9 cellular contexts compared by ENCODE assay signal in the genomic region with DNA sequence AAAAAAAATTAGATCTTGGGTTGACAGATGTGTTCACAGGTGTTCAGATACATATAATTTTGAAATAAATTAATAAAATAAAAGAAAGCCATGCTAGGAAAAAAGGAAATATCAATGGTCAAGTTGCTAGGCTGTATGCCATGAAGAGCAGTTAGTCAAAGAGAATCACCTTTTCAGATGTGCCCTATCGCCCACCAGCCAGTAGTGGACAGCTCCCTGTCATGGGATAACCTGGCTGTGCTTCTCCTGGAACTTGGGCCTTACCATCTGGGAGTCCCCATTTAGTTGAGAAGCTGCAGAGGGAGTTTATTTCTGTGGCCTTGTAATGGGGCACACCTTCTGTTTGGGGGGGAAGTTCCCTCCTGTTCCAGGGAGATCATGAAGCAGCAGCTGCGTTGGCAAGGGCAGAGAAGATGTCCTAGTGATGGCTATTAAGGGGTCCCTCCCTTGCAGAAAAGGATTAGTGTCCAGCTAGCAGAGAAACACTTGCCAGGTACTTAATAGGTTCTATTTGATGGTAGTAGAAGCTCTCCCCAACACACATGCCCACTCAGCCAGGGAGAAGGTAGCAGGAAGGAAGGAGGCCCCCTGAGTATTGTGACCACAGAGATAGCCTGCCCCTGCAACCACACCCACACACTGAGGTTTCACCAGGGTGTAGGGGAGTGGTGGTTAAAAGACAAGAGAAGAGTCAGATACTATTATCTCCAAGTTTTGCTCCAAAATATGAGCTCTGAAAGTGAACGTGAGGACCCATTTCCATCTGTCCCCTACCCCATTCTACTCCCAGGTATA.
DNase-seq lines count a peak whose midpoint lies in the region; ATAC-seq, FAIRE-seq and TF ChIP-seq lines count a peak whose summit lies in the region.
"Had no signal": no experiment of that assay in that cellular context is flagged by ENCODE, and none has a peak within 500 bp of the region (broad histone marks: within the 10 kb centered on the region; RNA-seq: fewer than 3 reads in every experiment).

No MANE protein-coding gene starts in this region.

- BruUV-seq in PC-9 (replicated peaks; lab: Mats Ljungman, UMichigan): no TSS peak

- WGBS in GM23248 (ENCODE audit: low coverage in 1 of 2, low lambda C conversion rate in 2 of 2, missing lambda C conversion rate in 2 of 2), 2 experiments: 87 to 88% methylated on average over 3 of the region's 3 CpGs

- H3K4me1 ChIP-seq in GM23248 (ENCODE audit: insufficient read depth) (no peaks in the 10 kb centered on the region), PC-9 (replicated peaks; ENCODE audit: insufficient read depth) (peaks cover 5% of the 10 kb centered on the region)

- H3K4me2 ChIP-seq in GM23248 (ENCODE audit: unreplicated experiment) (no peak overlapping the region), PC-9 (no peak overlapping the region)

- H3K4me3 ChIP-seq in GM08714 (ENCODE audit: low read length) (peak overlapping the region; percentile 19; the same call in 1 of the 2 replicates), GM23248 (no peak overlapping the region), PC-9 (no peak overlapping the region)

- in situ Hi-C loops in GM23248 (cut with MboI): no loop called here

- H3K27me3 ChIP-seq in GM23248 (replicated peaks; ENCODE audit: insufficient read depth): no peaks in the 10 kb centered on the region
- H3K27me3 ChIP-seq in PC-9 (ENCODE audit: insufficient read depth, low read depth): no peaks in the 10 kb centered on the region

- H3F3A ChIP-seq in GM23248 (ENCODE audit: insufficient read depth): no peaks in the 10 kb centered on the region
- H3F3A ChIP-seq in PC-9 (ENCODE audit: insufficient read depth, low read depth): no peaks in the 10 kb centered on the region

- peak; percentile 44 to 58 for DNase-seq in activated T-cell treated with anti-CD3 and anti-CD28 coated beads, Interleukin-2, amount 50 U/mL, for 48 hours
- no peak for DNase-seq in GM23248
- no peak for DNase-seq in NCI-H2196 treated with DMSO at 0.1 percent for 48 hours (lab: John Stamatoyannopoulos, UW; ENCODE audit: unreplicated experiment)
- DNase-seq in D721Med (ENCODE audit: insufficient read length, low spot score): no peak
- DNase-seq in PC-9: no peak

- CTCF ChIA-PET in PC-9 (lab: Charles Lee): no interaction called here

- ATAC-seq in GM19463 (IDR thresholded peaks at IDR 0.05; ENCODE audit: unreplicated experiment) (peak; percentile 81), HG03280 (IDR thresholded peaks at IDR 0.05; ENCODE audit: unreplicated experiment) (peak; percentile 52)

- H3K9me3 ChIP-seq in GM23248 (ENCODE audit: low read depth) (no peaks in the 10 kb centered on the region), PC-9 (ENCODE audit: insufficient read depth, low read depth) (no peaks in the 10 kb centered on the region)

- no peak overlapping the region for H3K9ac ChIP-seq in GM23248

- H3K79me2 ChIP-seq in GM23248 (ENCODE audit: insufficient read depth): no peaks in the 10 kb centered on the region
- no peaks in the 10 kb centered on the region for H3K79me2 ChIP-seq in PC-9 (ENCODE audit: low read depth)

- H3K9me2 ChIP-seq in GM23248 (ENCODE audit: insufficient read depth) (no peaks in the 10 kb centered on the region), PC-9 (ENCODE audit: insufficient read depth) (no peaks in the 10 kb centered on the region; the same call in 1 of the 2 replicates)

- intact Hi-C loops in PC-9 (cut with micrococcal nuclease; ENCODE audit: unreplicated experiment): no loop called here

- H4K20me1 ChIP-seq in GM23248 (ENCODE audit: insufficient read depth) (no peaks in the 10 kb centered on the region), PC-9 (ENCODE audit: insufficient read depth) (no peaks in the 10 kb centered on the region)

- TF ChIP-seq CTCF in D721Med (IDR thresholded peaks at IDR 0.05; ENCODE audit: insufficient read depth, missing control alignments) (no peak), PC-9 (conservative IDR thresholded peaks at IDR 0.05) (no peak)

- H3K27ac ChIP-seq in GM23248 (no peak overlapping the region), PC-9 (no peak overlapping the region)

- POLR2A ChIA-PET in PC-9 (lab: Charles Lee; ENCODE audit: unreplicated experiment): no interaction called here

- H2AFZ ChIP-seq in GM23248 (no peak overlapping the region), PC-9 (no peak overlapping the region)

- H3K36me3 ChIP-seq in GM23248 (ENCODE audit: low read depth) (no peaks in the 10 kb centered on the region), PC-9 (ENCODE audit: low read depth) (no peaks in the 10 kb centered on the region)

- FAIRE-seq in D721Med (lab: Jason Lieb, UNC): no peak
- FAIRE-seq: G401.6 had no signal

Comparison
In these comparisons a context has a peak if more than half of its experiments do, and no peak if none do; other contexts are left out.
1. DNase-seq: peak in activated T-cell treated with anti-CD3 and anti-CD28 coated beads, Interleukin-2, amount 50 U/mL, for 48 hours (2 of 2); none in GM23248 (single experiment), NCI-H2196 treated with DMSO at 0.1 percent for 48 hours (single experiment), D721Med (single experiment) and PC-9 (0 of 2).